Comparison of ENCODE assay signal across 8 cellular contexts in genomic region chr7:127566242-127566641, GRCh38. TPM values are rescaled to one million over a fixed set of nuclear protein-coding genes. Genes with fewer than 3 reads are reported as not detected.
"Had no signal": no experiment of that assay in that cellular context is flagged by ENCODE, and none has a peak within 500 bp of the region (broad histone marks: within the 10 kb centered on the region; RNA-seq: fewer than 3 reads in every experiment).

No MANE protein-coding gene starts in this region.

- DNase-seq: H9, HCEC 1CT, KBM-7 had no signal

- H3K4me3 ChIP-seq: GM23338 had no signal

- H3K27ac ChIP-seq: HL-60 had no signal

RNA-seq across cellular contexts. Expression of gene PAX4, which starts 51.7 kb away (rescaled TPM):
- total RNA-seq: GM23338, H1, H9, HepG2, HT1080 had no signal
